ENCODE assay signal across 1 cellular context in genomic region chr1:178932552-178932906, GRCh38.
TF ChIP-seq lines count a peak whose summit lies in the region.

No MANE protein-coding gene starts in this region.

TF ChIP-seq in SK-N-SH treated with all-trans-retinoic acid at 6 μM for 48 hours, 23 proteins besides CTCF, POLR2A, EP300 and RAD21 (continued from another document):
- TF ChIP-seq TSHZ2 (CRISPR knock-in tag; IDR thresholded peaks at IDR 0.05) (no peak), PPARA (CRISPR knock-in tag; IDR thresholded peaks at IDR 0.05; ENCODE audit: borderline replicate concordance) (no peak), RARB (CRISPR knock-in tag; IDR thresholded peaks at IDR 0.05) (no peak), ISL1 (CRISPR knock-in tag; IDR thresholded peaks at IDR 0.05) (no peak), ZFP3 (CRISPR knock-in tag; IDR thresholded peaks at IDR 0.05) (no peak), ZC3H10 (CRISPR knock-in tag; IDR thresholded peaks at IDR 0.05) (no peak), BACH2 (CRISPR knock-in tag; IDR thresholded peaks at IDR 0.05; ENCODE audit: borderline replicate concordance) (no peak), CREB5 (CRISPR knock-in tag; IDR thresholded peaks at IDR 0.05; ENCODE audit: low read depth) (no peak), ZNF70 (CRISPR knock-in tag; IDR thresholded peaks at IDR 0.05) (no peak), ZNF565 (CRISPR knock-in tag; conservative IDR thresholded peaks at IDR 0.05; ENCODE audit: low read depth) (no peak), CSDC2 (CRISPR knock-in tag; IDR thresholded peaks at IDR 0.05) (no peak), ARNTL (CRISPR knock-in tag; IDR thresholded peaks at IDR 0.05; ENCODE audit: borderline replicate concordance, low read depth) (no peak)
